Comparison of ENCODE assay signal across 8 cellular contexts in genomic region chr10:63265646-63266207, GRCh38.
DNase-seq lines count a peak whose midpoint lies in the region; ATAC-seq, FAIRE-seq and TF ChIP-seq lines count a peak whose summit lies in the region.

No MANE protein-coding gene starts in this region.

- no peaks in the 10 kb centered on the region for H3K9me3 ChIP-seq in testis

- peak overlapping the region; percentile 6 to 27 for H3K4me3 ChIP-seq in testis

- H3K9me3 Mint-ChIP-seq in activated CD4-positive, alpha-beta T cell treated with anti-CD3 and anti-CD28 coated beads, Interleukin-2, amount 10 ng/mL, durations not matched to agents 7 days and 5 days, result no peaks in the 10 kb centered on the region
- no peaks in the 10 kb centered on the region for H3K9me3 Mint-ChIP-seq in activated naive CD8-positive, alpha-beta T cell treated with anti-CD3 and anti-CD28 coated beads, Interleukin-2, amount 10 ng/mL, durations not matched to agents 7 days and 5 days

- peak; percentile 94 for FAIRE-seq in islet of Langerhans (lab: Jason Lieb, UNC)

- H3K36me3 ChIP-seq in testis (ENCODE audit: low read depth, missing control alignments), result no peaks in the 10 kb centered on the region

- no peaks in the 10 kb centered on the region for H3K27me3 ChIP-seq in testis

- peaks cover 33% of the 10 kb centered on the region for H3K4me1 Mint-ChIP-seq in activated CD4-positive, alpha-beta T cell treated with anti-CD3 and anti-CD28 coated beads, Interleukin-2, amount 10 ng/mL, durations not matched to agents 7 days and 5 days
- peaks cover 24% of the 10 kb centered on the region for H3K4me1 Mint-ChIP-seq in activated naive CD8-positive, alpha-beta T cell treated with anti-CD3 and anti-CD28 coated beads, Interleukin-2, amount 10 ng/mL, durations not matched to agents 7 days and 5 days

- peak overlapping the region; percentile 91 for H3K27ac Mint-ChIP-seq in activated CD4-positive, alpha-beta T cell treated with anti-CD3 and anti-CD28 coated beads, Interleukin-2, amount 10 ng/mL, durations not matched to agents 7 days and 5 days
- H3K27ac Mint-ChIP-seq in activated naive CD8-positive, alpha-beta T cell treated with anti-CD3 and anti-CD28 coated beads, Interleukin-2, amount 10 ng/mL, durations not matched to agents 7 days and 5 days, result peak overlapping the region; percentile 96

- H3K36me3 Mint-ChIP-seq in activated CD4-positive, alpha-beta T cell treated with anti-CD3 and anti-CD28 coated beads, Interleukin-2, amount 10 ng/mL, durations not matched to agents 7 days and 5 days (ENCODE audit: low read depth), result peaks cover 24% of the 10 kb centered on the region
- H3K36me3 Mint-ChIP-seq in activated naive CD8-positive, alpha-beta T cell treated with anti-CD3 and anti-CD28 coated beads, Interleukin-2, amount 10 ng/mL, durations not matched to agents 7 days and 5 days, result peaks cover 20% of the 10 kb centered on the region

- no peak for TF ChIP-seq POLR2A in testis (IDR thresholded peaks at IDR 0.05)

- peak overlapping the region; percentile 78 to 89 for H3K27ac ChIP-seq in testis

- no peak for DNase-seq in activated CD4-positive, alpha-beta T cell treated with anti-CD3 and anti-CD28 coated beads, Interleukin-2, amount 10 ng/mL, durations not matched to agents 7 days and 5 days
- DNase-seq in activated CD4-positive, alpha-beta T cell treated with anti-CD3 and anti-CD28 coated beads for 1 hour, result no peak
- DNase-seq in activated naive CD8-positive, alpha-beta T cell treated with anti-CD3 and anti-CD28 coated beads, Interleukin-2, amount 10 ng/mL, durations not matched to agents 7 days and 5 days, result no peak
- DNase-seq in testis, result no peak
- DNase-seq in DMS153 treated with DMSO at 0.1 percent for 48 hours (lab: John Stamatoyannopoulos, UW; ENCODE audit: unreplicated experiment), result no peak
- no peak for DNase-seq in SIG-M5 (lab: John Stamatoyannopoulos, UW)
- no peak for DNase-seq in NCI-H146 treated with DMSO at 0.1 percent for 48 hours (lab: John Stamatoyannopoulos, UW; ENCODE audit: unreplicated experiment)

- POLR2A ChIA-PET in activated CD4-positive, alpha-beta T cell treated with anti-CD3 and anti-CD28 coated beads, Interleukin-2, amount 10 ng/mL, durations not matched to agents 7 days and 5 days (lab: Charles Lee), result no interaction called here
- POLR2A ChIA-PET in activated naive CD8-positive, alpha-beta T cell treated with anti-CD3 and anti-CD28 coated beads, Interleukin-2, amount 10 ng/mL, durations not matched to agents 7 days and 5 days (lab: Charles Lee), result interaction anchor here (0.6 to 2.0 kb wide), 8 partner anchors 10 to 363 kb away, joined by 3 to 18 read pairs (median 4); partner anchors contain the start of genes NRBF2 and REEP3

- H3K27me3 Mint-ChIP-seq in activated CD4-positive, alpha-beta T cell treated with anti-CD3 and anti-CD28 coated beads, Interleukin-2, amount 10 ng/mL, durations not matched to agents 7 days and 5 days, result no peaks in the 10 kb centered on the region
- no peaks in the 10 kb centered on the region for H3K27me3 Mint-ChIP-seq in activated naive CD8-positive, alpha-beta T cell treated with anti-CD3 and anti-CD28 coated beads, Interleukin-2, amount 10 ng/mL, durations not matched to agents 7 days and 5 days

- peak overlapping the region; percentile 91 for H3K4me3 Mint-ChIP-seq in activated CD4-positive, alpha-beta T cell treated with anti-CD3 and anti-CD28 coated beads, Interleukin-2, amount 10 ng/mL, durations not matched to agents 7 days and 5 days
- H3K4me3 Mint-ChIP-seq in activated naive CD8-positive, alpha-beta T cell treated with anti-CD3 and anti-CD28 coated beads, Interleukin-2, amount 10 ng/mL, durations not matched to agents 7 days and 5 days, result peak overlapping the region; percentile 96

- peaks cover 24% of the 10 kb centered on the region for H3K4me1 ChIP-seq in testis

- no peak for ATAC-seq in activated naive CD8-positive, alpha-beta T cell treated with anti-CD3 and anti-CD28 coated beads, Interleukin-2, amount 10 ng/mL, durations not matched to agents 7 days and 5 days (ENCODE audit: low read depth)

- CTCF ChIA-PET in activated CD4-positive, alpha-beta T cell treated with anti-CD3 and anti-CD28 coated beads, Interleukin-2, amount 10 ng/mL, durations not matched to agents 7 days and 5 days (lab: Charles Lee), result no interaction called here

- intact Hi-C loops in testis (cut with DNase I; ENCODE audit: low total_unique reads), result no loop called here

- TF ChIP-seq CTCF in testis (IDR thresholded peaks at IDR 0.05), result no peak

- WGBS in testis, 2 donors, result 22 to 28% methylated on average over 2 of the region's 2 CpGs
